11 cellular contexts compared by ENCODE assay signal in genomic region chr6:16179970-16180431, GRCh38. TPM values are rescaled to one million over a fixed set of nuclear protein-coding genes. Genes with fewer than 3 reads are reported as not detected.
A peak's percentile ranks its signal among the peaks of the same experiment; 100 is the strongest.
DNase-seq lines count a peak whose midpoint lies in the region; ATAC-seq lines count a peak whose summit lies in the region.
"Had no signal": no experiment of that assay in that cellular context is flagged by ENCODE, and none has a peak within 500 bp of the region (broad histone marks: within the 10 kb centered on the region; RNA-seq: fewer than 3 reads in every experiment).

No MANE protein-coding gene starts in this region.

- peak overlapping the region; percentile 88 for H3K27ac Mint-ChIP-seq in activated CD4-positive, alpha-beta T cell treated with anti-CD3 and anti-CD28 coated beads, Interleukin-2, amount 10 ng/mL, durations not matched to agents 7 days and 5 days
- H3K27ac Mint-ChIP-seq in stimulated activated naive CD8-positive, alpha-beta T cell treated with anti-CD3 and anti-CD28 coated beads, Interleukin-15, amount 100 ng/mL, for 72 hours = peak overlapping the region in 1 of 2 donors; percentile 90

- peaks cover 4% of the 10 kb centered on the region for H3K27me3 Mint-ChIP-seq in activated CD4-positive, alpha-beta T cell treated with anti-CD3 and anti-CD28 coated beads, Interleukin-2, amount 10 ng/mL, durations not matched to agents 7 days and 5 days
- no peaks in the 10 kb centered on the region for H3K27me3 Mint-ChIP-seq in stimulated activated naive CD8-positive, alpha-beta T cell treated with anti-CD3 and anti-CD28 coated beads, Interleukin-15, amount 100 ng/mL, for 72 hours

- H3K36me3 Mint-ChIP-seq in activated CD4-positive, alpha-beta T cell treated with anti-CD3 and anti-CD28 coated beads, Interleukin-2, amount 10 ng/mL, durations not matched to agents 7 days and 5 days (ENCODE audit: low read depth) = peaks cover 40% of the 10 kb centered on the region

- CTCF ChIA-PET in activated CD4-positive, alpha-beta T cell treated with anti-CD3 and anti-CD28 coated beads, Interleukin-2, amount 10 ng/mL, durations not matched to agents 7 days and 5 days (lab: Charles Lee) = interaction anchor here (0.9 to 1.8 kb wide), 7 partner anchors 8 to 488 kb away, joined by 3 to 10 read pairs (median 4); partner anchors contain the start of gene MYLIP

- POLR2A ChIA-PET in activated CD4-positive, alpha-beta T cell treated with anti-CD3 and anti-CD28 coated beads, Interleukin-2, amount 10 ng/mL, durations not matched to agents 7 days and 5 days (lab: Charles Lee) = interaction anchor here (1.5 kb wide), 1 partner anchor 51 kb away, joined by 8 read pairs; the partner anchor contains the start of gene MYLIP

- ATAC-seq in stimulated activated naive CD8-positive, alpha-beta T cell treated with anti-CD3 and anti-CD28 coated beads, Interleukin-15, amount 100 ng/mL, for 72 hours = peak; percentile 82
- no peak for ATAC-seq in GM18517 (IDR thresholded peaks at IDR 0.05; ENCODE audit: unreplicated experiment)
- no peak for ATAC-seq in HG02970 (IDR thresholded peaks at IDR 0.05; ENCODE audit: low FRiP score, unreplicated experiment)
- ATAC-seq in HG03520 (IDR thresholded peaks at IDR 0.05; ENCODE audit: unreplicated experiment) = no peak

- H3K4me3 Mint-ChIP-seq in activated CD4-positive, alpha-beta T cell treated with anti-CD3 and anti-CD28 coated beads, Interleukin-2, amount 10 ng/mL, durations not matched to agents 7 days and 5 days = peak overlapping the region; percentile 10
- peak overlapping the region; percentile 44 to 62 for H3K4me3 Mint-ChIP-seq in stimulated activated naive CD8-positive, alpha-beta T cell treated with anti-CD3 and anti-CD28 coated beads, Interleukin-15, amount 100 ng/mL, for 72 hours

- H3K4me1 Mint-ChIP-seq in activated CD4-positive, alpha-beta T cell treated with anti-CD3 and anti-CD28 coated beads, Interleukin-2, amount 10 ng/mL, durations not matched to agents 7 days and 5 days = peaks cover 44% of the 10 kb centered on the region
- peaks cover 18% of the 10 kb centered on the region for H3K4me1 Mint-ChIP-seq in stimulated activated naive CD8-positive, alpha-beta T cell treated with anti-CD3 and anti-CD28 coated beads, Interleukin-15, amount 100 ng/mL, for 72 hours

- DNase-seq in activated gamma-delta T cell treated with Interleukin-2 at 50 U/mL for 16 hours = peak; percentile 42
- no peak for DNase-seq in activated gamma-delta T cell (lab: John Stamatoyannopoulos, UW)
- peak; percentile 83 for DNase-seq in activated CD4-positive, alpha-beta T cell treated with anti-CD3 and anti-CD28 coated beads, Interleukin-2, amount 10 ng/mL, durations not matched to agents 7 days and 5 days
- peak; percentile 32 for DNase-seq in effector CD4-positive, alpha-beta T cell
- DNase-seq in stimulated activated naive CD8-positive, alpha-beta T cell treated with anti-CD3 and anti-CD28 coated beads, Interleukin-15, amount 100 ng/mL, for 72 hours = peak in 1 of 2 donors; percentile 40
- DNase-seq: HCEC 1CT, NCI-H1092, substantia nigra had no signal

- peaks cover 41% of the 10 kb centered on the region for H3K9me3 Mint-ChIP-seq in activated CD4-positive, alpha-beta T cell treated with anti-CD3 and anti-CD28 coated beads, Interleukin-2, amount 10 ng/mL, durations not matched to agents 7 days and 5 days
- peaks cover 8 to 17% of the 10 kb centered on the region in 2 donors for H3K9me3 Mint-ChIP-seq in stimulated activated naive CD8-positive, alpha-beta T cell treated with anti-CD3 and anti-CD28 coated beads, Interleukin-15, amount 100 ng/mL, for 72 hours

RNA-seq across cellular contexts. Expression of gene MYLIP, which starts 51.1 kb away (rescaled TPM):
- 10 to 100 TPM; 16.9 to 18.1 TPM for total RNA-seq in activated CD4-positive, alpha-beta T cell treated with anti-CD3 and anti-CD28 coated beads, Interleukin-2, amount 10 ng/mL, durations not matched to agents 7 days and 5 days

RNA-seq across cellular contexts. Expression of gene GMPR, which starts 58.4 kb away (rescaled TPM):
- 1 to 10 TPM; 2.6 to 3.3 TPM for total RNA-seq in activated CD4-positive, alpha-beta T cell treated with anti-CD3 and anti-CD28 coated beads, Interleukin-2, amount 10 ng/mL, durations not matched to agents 7 days and 5 days
